ENCODE assay signal across 8 cellular contexts in the genomic region with DNA sequence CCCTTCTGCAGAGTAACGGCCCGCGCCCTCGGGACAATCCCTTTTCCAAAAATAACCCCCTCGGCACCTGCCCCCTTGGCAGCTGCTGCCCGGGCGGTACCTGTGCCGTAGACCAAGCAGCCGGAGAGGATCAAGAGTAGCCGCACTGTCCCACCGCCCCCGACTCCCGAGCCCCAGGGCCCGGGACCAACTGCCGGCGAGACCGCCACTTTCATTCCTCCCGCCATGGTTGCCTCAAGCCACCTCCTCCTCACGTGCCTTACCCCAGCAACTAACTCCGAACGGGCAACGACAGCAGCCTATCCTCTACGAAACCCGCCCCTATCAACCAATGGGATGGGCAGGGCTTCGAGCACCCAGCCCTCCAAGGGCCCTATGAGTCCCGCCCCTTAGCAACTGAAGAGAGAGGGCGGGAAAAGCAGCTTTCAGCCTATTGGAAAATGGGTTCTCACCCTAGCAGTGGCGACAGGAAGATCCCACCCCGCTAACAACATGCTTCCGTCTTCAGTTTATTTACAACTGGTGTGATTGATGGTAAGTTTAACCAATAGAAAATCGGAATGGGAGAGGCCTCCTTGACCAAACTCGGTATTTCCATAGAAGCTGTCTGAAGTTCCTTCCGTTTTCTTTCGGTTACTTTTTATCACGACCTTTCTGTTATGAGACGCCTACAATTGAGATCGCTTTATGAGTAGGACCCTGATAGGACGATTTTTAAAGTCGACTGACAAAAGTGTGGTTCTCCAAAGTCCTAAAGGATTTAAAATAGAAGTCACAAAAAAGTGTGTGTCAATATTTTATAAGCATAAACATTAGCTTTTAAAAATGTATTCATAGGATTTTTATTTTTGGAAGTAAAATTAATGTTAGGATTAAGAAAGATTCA. TPM values are rescaled to one million over a fixed set of nuclear protein-coding genes. Genes with fewer than 3 reads are reported as not detected.
DNase-seq lines count a peak whose midpoint lies in the region; ATAC-seq and TF ChIP-seq lines count a peak whose summit lies in the region.

A gene with protein sequence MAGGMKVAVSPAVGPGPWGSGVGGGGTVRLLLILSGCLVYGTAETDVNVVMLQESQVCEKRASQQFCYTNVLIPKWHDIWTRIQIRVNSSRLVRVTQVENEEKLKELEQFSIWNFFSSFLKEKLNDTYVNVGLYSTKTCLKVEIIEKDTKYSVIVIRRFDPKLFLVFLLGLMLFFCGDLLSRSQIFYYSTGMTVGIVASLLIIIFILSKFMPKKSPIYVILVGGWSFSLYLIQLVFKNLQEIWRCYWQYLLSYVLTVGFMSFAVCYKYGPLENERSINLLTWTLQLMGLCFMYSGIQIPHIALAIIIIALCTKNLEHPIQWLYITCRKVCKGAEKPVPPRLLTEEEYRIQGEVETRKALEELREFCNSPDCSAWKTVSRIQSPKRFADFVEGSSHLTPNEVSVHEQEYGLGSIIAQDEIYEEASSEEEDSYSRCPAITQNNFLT (minus strand): TSS at position 273 of the 886 bp plus-strand sequence. CDS start 46 bp downstream, at position 227.

- peak; percentile 92 to 99 (median 98) for DNase-seq in CD8-positive, alpha-beta memory T cell
- peak; percentile 100 for DNase-seq in HS-5 (ENCODE audit: low read depth)
- peak; percentile 94 for DNase-seq in NK-92 treated with Interleukin-12 subunit alpha and Interleukin-12 subunit beta, amount 100 ng/mL, for 24 hours (lab: John Stamatoyannopoulos, UW)
- DNase-seq in activated CD8-positive, alpha-beta memory T cell treated with anti-CD3 and anti-CD28 coated beads for 24 hours, result peak; percentile 91
- peak; percentile 93 for DNase-seq in effector CD8-positive, alpha-beta T cell (lab: John Stamatoyannopoulos, UW)
- peak; percentile 98 for DNase-seq in lung (ENCODE audit: low spot score)
- peak; percentile 88 to 96 (median 92) for DNase-seq in stimulated activated CD4-positive, alpha-beta T cell treated with anti-CD3 and anti-CD28 coated beads, TNF-alpha, amount 100 ng/mL, for 48 hours (ENCODE audit: low read depth in 3 of 3)

- 0 to 1% methylated on average over 39 of the region's 39 CpGs for WGBS in lung, 2 donors

- ATAC-seq in GM19468 (IDR thresholded peaks at IDR 0.05; ENCODE audit: extremely low read depth, unreplicated experiment) (peak; percentile 98), lung (ENCODE audit: insufficient read depth, low FRiP score) (peak; percentile 99)

- no peaks in the 10 kb centered on the region for H3K36me3 ChIP-seq in CD8-positive, alpha-beta memory T cell (ENCODE audit: insufficient read depth, low read length)
- H3K36me3 ChIP-seq in lung (ENCODE audit: control insufficient read depth in 2 of 2, insufficient read depth in 2 of 2, low read length in 2 of 2), result peaks cover 0 to 1% of the 10 kb centered on the region in 2 donors

- peak within 1 kb of the TSS; percentile 80 for H3K4me3 ChIP-seq in CD8-positive, alpha-beta memory T cell (ENCODE audit: low read length)
- H3K4me3 ChIP-seq in lung, result peak within 1 kb of the TSS; percentile 64

- H3K27ac ChIP-seq in CD8-positive, alpha-beta memory T cell (ENCODE audit: low read depth, low read length), result peak within 1 kb of the TSS; percentile 81
- H3K27ac ChIP-seq in lung (ENCODE audit: low read depth in 1 of 2, low read length in 1 of 2), result peak within 1 kb of the TSS; percentile 33 to 82

- no peaks in the 10 kb centered on the region for H3K9me3 Mint-ChIP-seq in CD8-positive, alpha-beta memory T cell

- CTCF ChIA-PET in CD8-positive, alpha-beta memory T cell (lab: Charles Lee), result interaction anchor here (0.8 to 6.6 kb wide), 12 partner anchors 8 to 161 kb away, joined by 3 to 56 read pairs (median 6); partner anchors contain the start of genes NAB2 and STAT6

- no peak for TF ChIP-seq CTCF in lung (IDR thresholded peaks at IDR 0.05; ENCODE audit: control extremely low read depth, extremely low read depth)

- H3K27ac Mint-ChIP-seq in CD8-positive, alpha-beta memory T cell, result peak within 1 kb of the TSS; percentile 69 to 98 (median 94)

- H3K27me3 Mint-ChIP-seq in CD8-positive, alpha-beta memory T cell, result no peaks in the 10 kb centered on the region

- peaks cover 16% of the 10 kb centered on the region for H3K4me1 ChIP-seq in CD8-positive, alpha-beta memory T cell (ENCODE audit: insufficient read depth, low read length)
- no peaks in the 10 kb centered on the region for H3K4me1 ChIP-seq in lung (ENCODE audit: control insufficient read depth in 2 of 2, insufficient read depth in 2 of 2, low read length in 2 of 2)

- H3K27me3 ChIP-seq in CD8-positive, alpha-beta memory T cell (ENCODE audit: insufficient read depth, low read length, poor library complexity, severe bottlenecking), result no peaks in the 10 kb centered on the region
- H3K27me3 ChIP-seq in lung (ENCODE audit: control insufficient read depth, insufficient read depth), result no peaks in the 10 kb centered on the region

- H3K4me1 Mint-ChIP-seq in CD8-positive, alpha-beta memory T cell, result peaks cover 16 to 28% (median 20%) of the 10 kb centered on the region in 3 donors

- no peaks in the 10 kb centered on the region for H3K9me3 ChIP-seq in CD8-positive, alpha-beta memory T cell (ENCODE audit: low read length)
- no peaks in the 10 kb centered on the region for H3K9me3 ChIP-seq in lung (ENCODE audit: control insufficient read depth in 2 of 2, insufficient read depth in 1 of 2, low read length in 1 of 2)

- H3K4me3 Mint-ChIP-seq in CD8-positive, alpha-beta memory T cell, result peak within 1 kb of the TSS; percentile 86 to 97 (median 92)

- POLR2A ChIA-PET in CD8-positive, alpha-beta memory T cell (lab: Charles Lee), result interaction anchor here (0.7 to 2.9 kb wide), 7 partner anchors 9 to 33 kb away, joined by 3 to 47 read pairs (median 8); partner anchors contain the start of genes NAB2 and STAT6

- H3K36me3 Mint-ChIP-seq in CD8-positive, alpha-beta memory T cell, result peaks cover 0 to 7% (median 0%) of the 10 kb centered on the region in 3 donors

RNA-seq across cellular contexts. Expression of the gene that starts here (rescaled TPM):
- total RNA-seq in CD8-positive, alpha-beta memory T cell, result 10 to 100 TPM; 50.5 to 50.9 TPM
- polyA plus RNA-seq in CD8-positive, alpha-beta memory T cell, result 3.8 TPM
- total RNA-seq in lung, result 10 to 100 TPM; 10.6 to 14.3 TPM
- 1 to 10 TPM; 3.7 to 4.8 TPM for polyA plus RNA-seq in lung

Comparison
In these comparisons a context has a peak if more than half of its experiments do, and no peak if none do; other contexts are left out.
1. Peak in every context shown above with its lines: DNase-seq, ATAC-seq, H3K4me3 ChIP-seq and H3K27ac ChIP-seq.